Comparison of ENCODE assay signal across 8 cellular contexts in genomic region chr7:72953901-72954562, GRCh38. TPM values are rescaled to one million over a fixed set of nuclear protein-coding genes. Genes with fewer than 3 reads are reported as not detected.
A peak's percentile ranks its signal among the peaks of the same experiment; 100 is the strongest.
DNase-seq lines count a peak whose midpoint lies in the region; ATAC-seq and TF ChIP-seq lines count a peak whose summit lies in the region.
"Not testable (repeated sequence)": the region's sequence is repeated elsewhere in the genome, so short reads cannot be mapped to it uniquely, and the experiment has no call there.

No MANE protein-coding gene starts in this region.

- not testable (repeated sequence) for H2BK5ac ChIP-seq in H9 (ENCODE audit: insufficient read length, low read length)

- H4K20me1 ChIP-seq in H9 (ENCODE audit: control insufficient read depth, insufficient read depth, insufficient read length); PC-9 (ENCODE audit: insufficient read depth): not testable (repeated sequence)

- H3K4me3 ChIP-seq in BJ (ENCODE audit: low read depth, low read length) (peak overlapping the region; percentile 34), PC-9 (peak overlapping the region; percentile 58; the same call in 1 of the 2 replicates), breast epithelium (peak overlapping the region; percentile 35 to 63 (median 45)), iPS DF 6.9 (ENCODE audit: low read length) (peak overlapping the region; percentile 33; the same call in 1 of the 2 replicates)

- H3K36me3 Mint-ChIP-seq in H9 (ENCODE audit: insufficient read depth in 1 of 3, low read depth in 3 of 3), result not testable (repeated sequence)

- H3K9me2 ChIP-seq in PC-9 (ENCODE audit: insufficient read depth), result not testable (repeated sequence)

- POLR2A ChIA-PET in BJ (lab: Charles Lee); PC-9 (lab: Charles Lee; ENCODE audit: unreplicated experiment): not testable (repeated sequence)

- not testable (repeated sequence) for DNase-seq in BJ (ENCODE audit: low read depth); H9; PC-9; breast epithelium (ENCODE audit: low spot score in 2 of 2); iPS DF 6.9 (ENCODE audit: low read depth, low spot score); sciatic nerve (ENCODE audit: low spot score)

- not testable (repeated sequence) for H2BK15ac ChIP-seq in H9 (ENCODE audit: low read depth, low read length)

- not testable (repeated sequence) for H3K36me3 ChIP-seq in BJ (ENCODE audit: control insufficient read depth, insufficient read depth, low read length); PC-9 (ENCODE audit: low read depth); breast epithelium; iPS DF 6.9 (ENCODE audit: control insufficient read depth, insufficient read depth, low read length)

- no CpG with 5 or more reads among the region's 43 CpGs for WGBS in H9 (ENCODE audit: extremely low coverage, insufficient read length, low lambda C conversion rate)
- no CpG with 5 or more reads among the region's 43 CpGs for WGBS in iPS DF 6.9 (ENCODE audit: insufficient coverage, insufficient read length)

- CTCF ChIA-PET in BJ (lab: Yijun Ruan, JAX); PC-9 (lab: Charles Lee): not testable (repeated sequence)

- ATAC-seq in GM19025 (IDR thresholded peaks at IDR 0.05; ENCODE audit: low read depth, unreplicated experiment) (peak; percentile 43), HG03139 (IDR thresholded peaks at IDR 0.05; ENCODE audit: unreplicated experiment) (peak; percentile 54), sciatic nerve (peak; percentile 55)

- H4K5ac ChIP-seq in H9 (ENCODE audit: insufficient read length, low read depth, low read length), result not testable (repeated sequence)

- not testable (repeated sequence) for H3K27ac Mint-ChIP-seq in H9

- H3K27me3 Mint-ChIP-seq in H9 (ENCODE audit: low read depth), result not testable (repeated sequence)

- not testable (repeated sequence) for H3K27ac ChIP-seq in H9 (ENCODE audit: insufficient read length, low read depth, low read length); PC-9; breast epithelium; iPS DF 6.9 (ENCODE audit: low read length)

- TSS peak; percentile 60 for BruUV-seq in PC-9 (replicated peaks; lab: Mats Ljungman, UMichigan)

- H3K14ac ChIP-seq in H9 (ENCODE audit: insufficient read depth, low read length), result not testable (repeated sequence)

- H4K8ac ChIP-seq in H9 (replicated peaks; ENCODE audit: insufficient read length, low read depth, low read length), result not testable (repeated sequence)

- not testable (repeated sequence) for TF ChIP-seq CTCF in BJ (IDR thresholded peaks at IDR 0.05; ENCODE audit: insufficient read depth, low read depth, low read length); H9 (conservative IDR thresholded peaks at IDR 0.05); PC-9 (conservative IDR thresholded peaks at IDR 0.05); breast epithelium (IDR thresholded peaks at IDR 0.05)

- not testable (repeated sequence) for H3K56ac ChIP-seq in H9 (ENCODE audit: insufficient read length, low read depth, low read length)

- H3K79me2 ChIP-seq in H9 (ENCODE audit: insufficient read depth, low read length); PC-9 (ENCODE audit: low read depth): not testable (repeated sequence)

- H3K4me2 ChIP-seq in H9 (ENCODE audit: insufficient read depth, insufficient read length, low read length), result not testable (repeated sequence)
- H3K4me2 ChIP-seq in PC-9, result peak overlapping the region; percentile 80

- H4K91ac ChIP-seq in H9 (ENCODE audit: insufficient read length, low read depth, low read length), result not testable (repeated sequence)

- H2AK5ac ChIP-seq in H9 (ENCODE audit: insufficient read length, low read length), result not testable (repeated sequence)

- H3K9me3 Mint-ChIP-seq in H9, result not testable (repeated sequence)

- not testable (repeated sequence) for H3K27me3 ChIP-seq in BJ (ENCODE audit: control insufficient read depth, insufficient read depth, low read length); H9 (ENCODE audit: insufficient read depth, low read length); PC-9 (ENCODE audit: insufficient read depth, low read depth); breast epithelium; iPS DF 6.9 (ENCODE audit: control insufficient read depth, insufficient read depth, low read length)

- not testable (repeated sequence) for H3K23me2 ChIP-seq in H9 (ENCODE audit: insufficient read length, low read depth, low read length, poor library complexity, severe bottlenecking)

- not testable (repeated sequence) for H3F3A ChIP-seq in PC-9 (ENCODE audit: insufficient read depth, low read depth)

- not testable (repeated sequence) for H3K79me1 ChIP-seq in H9 (ENCODE audit: insufficient read depth, low read depth, low read length, poor library complexity, severe bottlenecking)

- H3K4ac ChIP-seq in H9 (ENCODE audit: low read depth, low read length), result not testable (repeated sequence)

- not testable (repeated sequence) for H3K4me1 ChIP-seq in H9 (ENCODE audit: insufficient read depth, low read length); PC-9 (replicated peaks; ENCODE audit: insufficient read depth); breast epithelium; iPS DF 6.9 (ENCODE audit: control insufficient read depth, insufficient read depth, low read length)

- H2AFZ ChIP-seq in H9 (ENCODE audit: low read length); PC-9: not testable (repeated sequence)

- not testable (repeated sequence) for TF ChIP-seq POLR2A in breast epithelium (IDR thresholded peaks at IDR 0.05)

- H3K4me3 Mint-ChIP-seq in H9, result peak overlapping the region; percentile 50 to 66

- not testable (repeated sequence) for H2BK12ac ChIP-seq in H9 (ENCODE audit: insufficient read length, low read depth, low read length)

- not testable (repeated sequence) for H3T11ph ChIP-seq in H9 (ENCODE audit: low read length)

- not testable (repeated sequence) for H2BK20ac ChIP-seq in H9 (ENCODE audit: low read depth, low read length, poor library complexity, severe bottlenecking)

- not testable (repeated sequence) for H3K9me3 ChIP-seq in H9 (ENCODE audit: control insufficient read depth, low read depth, low read length); PC-9 (ENCODE audit: insufficient read depth, low read depth); breast epithelium; iPS DF 6.9 (ENCODE audit: control insufficient read depth, insufficient read depth, low read length)

- H3K4me1 Mint-ChIP-seq in H9, result not testable (repeated sequence)

- H3K9ac ChIP-seq in H9 (ENCODE audit: extremely low read depth, insufficient read length, low read length), result not testable (repeated sequence)

- intact Hi-C loops in PC-9 (cut with micrococcal nuclease; ENCODE audit: unreplicated experiment); breast epithelium (cut with DNase I; ENCODE audit: low total_unique reads); sciatic nerve (cut with DNase I): not testable (repeated sequence)

- H3K18ac ChIP-seq in H9 (ENCODE audit: insufficient read length, low read depth, low read length), result not testable (repeated sequence)

- H2BK120ac ChIP-seq in H9 (ENCODE audit: low read depth, low read length, poor library complexity, severe bottlenecking), result not testable (repeated sequence)

- not testable (repeated sequence) for H3K23ac ChIP-seq in H9 (ENCODE audit: insufficient read length, low read depth, low read length)

RNA-seq across cellular contexts. Expression of gene TRIM74, which starts 15.2 kb away (rescaled TPM):
- polyA plus RNA-seq in BJ (2011; rRNA removed), result not detected in 2 replicates
- not detected in 2 replicates for polyA minus RNA-seq in BJ (2011; rRNA and poly(A)+ RNA removed)
- total RNA-seq in H9 (2021), result 0.26 TPM in 1 of 2 replicates, not detected in the other
- 1.2 and 2.6 TPM in 2 replicates for total RNA-seq in PC-9 (2021)
- under 1 TPM; 0.16 to 0.98 (median 0.88) TPM for total RNA-seq in breast epithelium
- 2.0 TPM for total RNA-seq in sciatic nerve

RNA-seq across cellular contexts. Expression of gene POM121, which starts 29.1 kb away (rescaled TPM):
- polyA plus RNA-seq in BJ (2011; rRNA removed), result 3.7 and 3.9 TPM in 2 replicates
- 5.0 and 9.5 TPM in 2 replicates for polyA minus RNA-seq in BJ (2011; rRNA and poly(A)+ RNA removed)
- 79.0 and 80.2 TPM in 2 replicates for total RNA-seq in H9 (2021)
- total RNA-seq in PC-9 (2021), result 36.6 and 49.0 TPM in 2 replicates
- 10 to 100 TPM; 12.1 to 12.8 (median 12.3) TPM for total RNA-seq in breast epithelium
- 32.5 TPM for total RNA-seq in sciatic nerve
